Comparison of ENCODE assay signal across 2 cellular contexts in genomic region chr1:68003626-68004025, GRCh38. TPM values are rescaled to one million over a fixed set of nuclear protein-coding genes. Genes with fewer than 3 reads are reported as not detected.
"Had no signal": no experiment of that assay in that cellular context is flagged by ENCODE, and none has a peak within 500 bp of the region (broad histone marks: within the 10 kb centered on the region; RNA-seq: fewer than 3 reads in every experiment).

No MANE protein-coding gene starts in this region.

RNA-seq across cellular contexts. Expression of gene DIRAS3, which starts 46.8 kb away (rescaled TPM):
- total RNA-seq: MCF 10A, NCI-H460 had no signal
